ENCODE assay signal across 10 cellular contexts in the genomic region with DNA sequence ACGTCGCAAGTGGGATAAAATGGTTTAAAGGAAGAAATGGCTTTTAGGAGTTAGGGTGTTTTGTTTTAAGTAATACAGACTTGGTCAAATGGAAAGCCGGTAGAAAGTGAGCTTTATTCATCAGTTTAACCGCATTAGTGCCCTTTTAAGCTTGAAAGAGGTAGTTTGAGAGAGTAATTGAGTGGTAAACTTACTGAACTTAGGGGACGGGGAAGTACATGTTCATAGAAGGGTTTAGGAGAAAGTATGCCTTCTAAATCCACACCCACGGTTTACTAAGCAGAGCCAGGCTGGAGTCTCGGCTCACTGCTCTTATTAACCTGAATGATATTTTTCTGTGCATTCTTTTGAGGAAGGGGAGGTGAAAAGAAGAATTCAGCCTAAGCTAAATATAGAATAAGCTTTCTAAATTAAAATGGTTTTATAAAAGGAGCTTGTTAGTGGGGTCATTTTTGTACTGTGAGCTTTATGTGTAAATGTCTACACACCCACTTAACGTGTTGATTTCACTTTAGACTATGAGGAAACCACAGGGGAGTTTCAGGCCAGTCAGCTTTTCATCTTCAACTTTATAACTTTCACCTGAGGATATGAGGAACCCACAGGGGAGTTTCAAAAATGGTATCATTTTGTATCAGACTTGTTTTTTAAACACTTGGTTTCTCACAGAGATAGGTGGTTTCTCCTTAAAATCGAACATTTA. TPM values are rescaled to one million over a fixed set of nuclear protein-coding genes. Genes with fewer than 3 reads are reported as not detected.
DNase-seq lines count a peak whose midpoint lies in the region; ATAC-seq and TF ChIP-seq lines count a peak whose summit lies in the region.
"Not testable (repeated sequence)": the region's sequence is repeated elsewhere in the genome, so short reads cannot be mapped to it uniquely, and the experiment has no call there.
"Had no signal": no experiment of that assay in that cellular context is flagged by ENCODE, and none has a peak within 500 bp of the region (broad histone marks: within the 10 kb centered on the region; RNA-seq: fewer than 3 reads in every experiment).

No MANE protein-coding gene starts in this region.

- not testable (repeated sequence) for H3K36me3 ChIP-seq in Peyer's patch; endocrine pancreas (ENCODE audit: control insufficient read depth, insufficient read depth, low read length)

- H3K4me1 ChIP-seq in Peyer's patch; endocrine pancreas (ENCODE audit: control insufficient read depth, insufficient read depth, low read length): not testable (repeated sequence)

- ATAC-seq in GM21576 (IDR thresholded peaks at IDR 0.05; ENCODE audit: unreplicated experiment) (peak; percentile 59), HG03095 (IDR thresholded peaks at IDR 0.05; ENCODE audit: unreplicated experiment) (peak; percentile 57), naive B cell (ENCODE audit: low read depth in 2 of 2) (peak; percentile 31 to 47)

- H3K9me3 Mint-ChIP-seq in naive B cell; stimulated activated naive CD8-positive, alpha-beta T cell treated with anti-CD3 and anti-CD28 coated beads, Interleukin-15, Interleukin-2, amounts not matched to agents 100 ng/mL and 50 ng/mL, for 24 hours: not testable (repeated sequence)

- TF ChIP-seq POLR2A in Peyer's patch (IDR thresholded peaks at IDR 0.05), result not testable (repeated sequence)

- peak overlapping the region in 3 of 4 donors; percentile 14 to 31 (median 15) for H3K4me3 ChIP-seq in Peyer's patch
- H3K4me3 ChIP-seq in endocrine pancreas (ENCODE audit: control insufficient read depth, insufficient read depth, low read length), result peak overlapping the region; percentile 42

- H3K9ac ChIP-seq in endocrine pancreas (ENCODE audit: control insufficient read depth, insufficient read depth, low read length), result not testable (repeated sequence)

- peak overlapping the region; percentile 45 to 85 (median 64) for H3K4me3 Mint-ChIP-seq in naive B cell
- peak overlapping the region; percentile 86 for H3K4me3 Mint-ChIP-seq in stimulated activated naive CD8-positive, alpha-beta T cell treated with anti-CD3 and anti-CD28 coated beads, Interleukin-15, Interleukin-2, amounts not matched to agents 100 ng/mL and 50 ng/mL, for 24 hours

- not testable (repeated sequence) for H3K4me1 Mint-ChIP-seq in naive B cell
- H3K4me1 Mint-ChIP-seq in stimulated activated naive CD8-positive, alpha-beta T cell treated with anti-CD3 and anti-CD28 coated beads, Interleukin-15, Interleukin-2, amounts not matched to agents 100 ng/mL and 50 ng/mL, for 24 hours (ENCODE audit: low read depth), result peaks cover 22% of the 10 kb centered on the region

- H3K27me3 ChIP-seq in Peyer's patch; endocrine pancreas (ENCODE audit: control insufficient read depth, insufficient read depth, low read length): not testable (repeated sequence)

- H3K36me3 Mint-ChIP-seq in naive B cell; stimulated activated naive CD8-positive, alpha-beta T cell treated with anti-CD3 and anti-CD28 coated beads, Interleukin-15, Interleukin-2, amounts not matched to agents 100 ng/mL and 50 ng/mL, for 24 hours (ENCODE audit: low read depth): not testable (repeated sequence)

- H3K27ac ChIP-seq in Peyer's patch, result peak overlapping the region in 2 of 4 donors; percentile 59

- H3K9me3 ChIP-seq in Peyer's patch; endocrine pancreas (ENCODE audit: control insufficient read depth, low read length): not testable (repeated sequence)

- peaks cover 0 to 14% (median 6%) of the 10 kb centered on the region in 3 donors for H3K27me3 Mint-ChIP-seq in naive B cell
- H3K27me3 Mint-ChIP-seq in stimulated activated naive CD8-positive, alpha-beta T cell treated with anti-CD3 and anti-CD28 coated beads, Interleukin-15, Interleukin-2, amounts not matched to agents 100 ng/mL and 50 ng/mL, for 24 hours, result not testable (repeated sequence)

- DNase-seq in CD1c-positive myeloid dendritic cell (ENCODE audit: extremely low spot score), result peak; percentile 2
- DNase-seq in Peyer's patch, naive B cell: not testable (repeated sequence)
- peak; percentile 24 for DNase-seq in activated naive CD4-positive, alpha-beta T cell treated with Interleukin-2 at 50 U/mL for 16 hours

- peak overlapping the region in 3 of 6 donors; percentile 31 to 76 (median 65) for H3K27ac Mint-ChIP-seq in naive B cell
- peak overlapping the region; percentile 94 for H3K27ac Mint-ChIP-seq in stimulated activated naive CD8-positive, alpha-beta T cell treated with anti-CD3 and anti-CD28 coated beads, Interleukin-15, Interleukin-2, amounts not matched to agents 100 ng/mL and 50 ng/mL, for 24 hours

- not testable (repeated sequence) for TF ChIP-seq CTCF in Peyer's patch (IDR thresholded peaks at IDR 0.05)

RNA-seq across cellular contexts. Expression of a gene that starts 26.5 kb away (rescaled TPM):
- 1 to 10 TPM in 2 of 4 donors, not detected in 2; 2.7 to 3.9 TPM for total RNA-seq in Peyer's patch
- not detected for polyA plus RNA-seq in naive B cell (ENCODE audit: low read depth in 6 of 6)
- total RNA-seq: foreskin keratinocyte, G401 had no signal
- polyA plus RNA-seq: foreskin keratinocyte had no signal
